In genomic region chr10:96415896-96416554, GRCh38 we compare ENCODE assay signal across 2 cellular contexts.
TF ChIP-seq lines count a peak whose summit lies in the region.

No MANE protein-coding gene starts in this region.

TF ChIP-seq in A549, 52 proteins besides CTCF, POLR2A, EP300 and RAD21:
- TF ChIP-seq BHLHE40 (IDR thresholded peaks at IDR 0.05; ENCODE audit: low read depth, low read length) (no peak), PBX3 (IDR thresholded peaks at IDR 0.05) (no peak), MAFK (IDR thresholded peaks at IDR 0.05; ENCODE audit: partially characterized antibody) (peak; percentile 92), FOSB (CRISPR knock-in tag; IDR thresholded peaks at IDR 0.05) (no peak), HDAC2 (IDR thresholded peaks at IDR 0.05) (no peak)

TF ChIP-seq in IMR-90, 13 proteins besides CTCF, POLR2A, EP300 and RAD21:
- peak; percentile 80 for TF ChIP-seq MAFK (IDR thresholded peaks at IDR 0.05; ENCODE audit: low read depth, low read length)
- TF ChIP-seq, protein P1, sequence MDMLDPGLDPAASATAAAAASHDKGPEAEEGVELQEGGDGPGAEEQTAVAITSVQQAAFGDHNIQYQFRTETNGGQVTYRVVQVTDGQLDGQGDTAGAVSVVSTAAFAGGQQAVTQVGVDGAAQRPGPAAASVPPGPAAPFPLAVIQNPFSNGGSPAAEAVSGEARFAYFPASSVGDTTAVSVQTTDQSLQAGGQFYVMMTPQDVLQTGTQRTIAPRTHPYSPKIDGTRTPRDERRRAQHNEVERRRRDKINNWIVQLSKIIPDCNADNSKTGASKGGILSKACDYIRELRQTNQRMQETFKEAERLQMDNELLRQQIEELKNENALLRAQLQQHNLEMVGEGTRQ (IDR thresholded peaks at IDR 0.05; ENCODE audit: low read depth, low read length), result no peak
